ENCODE assay signal across 9 cellular contexts in the genomic region with DNA sequence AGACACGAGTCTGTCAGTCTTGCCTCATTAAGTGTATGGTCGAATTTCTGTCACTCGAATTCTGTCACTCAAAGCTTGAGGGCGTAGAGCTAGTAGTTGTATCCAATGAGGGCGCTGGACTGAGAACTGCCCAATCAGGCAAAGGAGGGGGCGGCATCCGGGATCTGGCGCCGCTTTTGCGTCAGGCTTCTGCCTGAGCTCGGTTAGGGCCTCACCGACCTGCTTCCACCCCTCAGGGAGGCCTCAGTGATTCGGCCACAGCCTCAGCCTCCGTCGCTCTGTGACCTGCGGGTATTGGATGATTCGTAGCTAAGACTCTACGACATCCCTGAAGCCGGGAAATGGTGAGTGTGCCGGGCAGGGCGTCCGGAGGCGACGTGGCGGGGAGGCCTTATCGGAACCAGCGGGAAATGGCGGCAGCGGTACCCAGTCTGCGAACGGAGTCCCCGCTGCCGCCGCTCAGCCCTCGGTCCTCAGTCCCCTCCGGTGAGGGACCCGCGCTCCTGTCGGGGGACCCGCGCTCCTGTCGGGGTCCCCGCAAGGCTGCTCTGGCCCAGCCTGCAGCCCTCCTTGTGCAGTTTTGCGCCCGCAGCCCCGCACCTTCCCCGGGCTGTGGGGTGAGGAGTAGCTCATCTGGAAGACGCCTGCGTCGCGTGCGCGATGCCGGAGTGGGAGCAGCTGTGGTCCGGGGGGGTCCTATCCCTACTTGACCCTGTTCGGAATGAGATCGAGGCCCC.
DNase-seq lines count a peak whose midpoint lies in the region; ATAC-seq, FAIRE-seq and TF ChIP-seq lines count a peak whose summit lies in the region.
"Had no signal": no experiment of that assay in that cellular context is flagged by ENCODE, and none has a peak within 500 bp of the region (broad histone marks: within the 10 kb centered on the region; RNA-seq: fewer than 3 reads in every experiment).

No MANE protein-coding gene starts in this region.

- no peak overlapping the region for H2BK120ac ChIP-seq in neuronal stem cell (ENCODE audit: low read depth, low read length)

- H4K8ac ChIP-seq in neuronal stem cell (ENCODE audit: low read depth, low read length) = peak overlapping the region; percentile 74

- no peak overlapping the region for H2AK5ac ChIP-seq in neuronal stem cell (ENCODE audit: low read depth, low read length)

- H2BK12ac ChIP-seq in neuronal stem cell (ENCODE audit: low read length) = no peak overlapping the region

- H2BK15ac ChIP-seq in neuronal stem cell (ENCODE audit: low read length) = no peak overlapping the region

- ATAC-seq in Right ventricle myocardium superior (ENCODE audit: poor library complexity) (peak; percentile 99), GM18909 (IDR thresholded peaks at IDR 0.05; ENCODE audit: poor library complexity, unreplicated experiment) (no peak)

- H3K9me3 Mint-ChIP-seq in activated naive CD8-positive, alpha-beta T cell treated with anti-CD3 and anti-CD28 coated beads for 36 hours = peaks cover 41% of the 10 kb centered on the region
- H3K9me3 Mint-ChIP-seq in Caco-2 (ENCODE audit: unreplicated experiment) = peaks cover 28% of the 10 kb centered on the region

- DNase-seq in D721Med (ENCODE audit: insufficient read length, low spot score) = peak; percentile 73
- DNase-seq in activated naive CD8-positive, alpha-beta T cell treated with anti-CD3 and anti-CD28 coated beads for 36 hours = peak; percentile 8
- DNase-seq in Right ventricle myocardium superior = peak; percentile 88
- DNase-seq in neuronal stem cell (ENCODE audit: low spot score) = peak; percentile 75
- DNase-seq in stimulated activated naive CD4-positive, alpha-beta T cell (lab: John Stamatoyannopoulos, UW) = no peak
- DNase-seq in Caco-2 = no peak
- no peak for DNase-seq in COLO829 (ENCODE audit: low spot score)

- peaks cover 3 to 44% of the 10 kb centered on the region in 2 donors for H3K36me3 ChIP-seq in neuronal stem cell (replicated peaks in 1 of 2; ENCODE audit: control insufficient read depth in 2 of 2, insufficient read depth in 2 of 2, low read length in 2 of 2)
- H3K36me3 ChIP-seq in Caco-2 (ENCODE audit: control insufficient read depth, insufficient read depth, low read length) = no peaks in the 10 kb centered on the region

- H3K4me1 Mint-ChIP-seq in activated naive CD8-positive, alpha-beta T cell treated with anti-CD3 and anti-CD28 coated beads for 36 hours = peaks cover 13% of the 10 kb centered on the region
- no peaks in the 10 kb centered on the region for H3K4me1 Mint-ChIP-seq in Caco-2 (ENCODE audit: low read depth, unreplicated experiment)

- H3K4me3 Mint-ChIP-seq in activated naive CD8-positive, alpha-beta T cell treated with anti-CD3 and anti-CD28 coated beads for 36 hours = peak overlapping the region; percentile 37
- no peak overlapping the region for H3K4me3 Mint-ChIP-seq in Caco-2 (ENCODE audit: unreplicated experiment)

- peak; percentile 76 for FAIRE-seq in D721Med (lab: Jason Lieb, UNC)

- WGBS in neuronal stem cell (ENCODE audit: extremely low coverage in 2 of 2, insufficient read length in 2 of 2, insufficient replicate concordance in 1 of 2), 2 donors = no CpG with 5 or more reads among the region's 57 CpGs

- peak overlapping the region; percentile 56 for H3K4me2 ChIP-seq in neuronal stem cell (ENCODE audit: insufficient read depth, low read length, poor library complexity, severe bottlenecking)

- H3K27ac Mint-ChIP-seq in activated naive CD8-positive, alpha-beta T cell treated with anti-CD3 and anti-CD28 coated beads for 36 hours = no peak overlapping the region
- no peak overlapping the region for H3K27ac Mint-ChIP-seq in Caco-2 (ENCODE audit: unreplicated experiment)
- H3K27ac Mint-ChIP-seq: activated naive CD4-positive, alpha-beta T cell treated with anti-CD3 and anti-CD28 coated beads, Interleukin-2, amount 50 U/mL, for 24 hours had no signal

- peak overlapping the region; percentile 54 to 84 for H3K4me3 ChIP-seq in neuronal stem cell (ENCODE audit: low read length in 2 of 2)
- H3K4me3 ChIP-seq in Caco-2 (ENCODE audit: low read depth, low read length) = no peak overlapping the region; the same call in 1 of the 2 replicates

- TF ChIP-seq CTCF in D721Med (IDR thresholded peaks at IDR 0.05; ENCODE audit: insufficient read depth, missing control alignments) = no peak
- no peak for TF ChIP-seq CTCF in Caco-2 (IDR thresholded peaks at IDR 0.05; ENCODE audit: insufficient read depth in 1 of 2, low read depth in 1 of 2, low read length in 1 of 2, severe bottlenecking in 1 of 2, unreplicated experiment in 1 of 2)

- peak overlapping the region; percentile 69 for H2AFZ ChIP-seq in neuronal stem cell (ENCODE audit: low read length)

- H3K9me3 ChIP-seq in neuronal stem cell (replicated peaks in 1 of 2; ENCODE audit: control insufficient read depth in 2 of 2, insufficient read depth in 1 of 2, low read depth in 1 of 2, low read length in 2 of 2) = peaks cover 2 to 75% of the 10 kb centered on the region in 2 donors
- peaks cover 5% of the 10 kb centered on the region; the same call in 1 of the 2 replicates for H3K9me3 ChIP-seq in Caco-2

- no peak overlapping the region for H3K4ac ChIP-seq in neuronal stem cell (ENCODE audit: low read length)

- no peak overlapping the region for H2BK5ac ChIP-seq in neuronal stem cell (ENCODE audit: low read length)

- peak overlapping the region; percentile 77 for H3K23ac ChIP-seq in neuronal stem cell (ENCODE audit: low read depth, low read length, poor library complexity)

- intact Hi-C loops in Right ventricle myocardium superior (cut with DNase I) = no loop called here
- intact Hi-C loops in Caco-2 (cut with micrococcal nuclease; ENCODE audit: unreplicated experiment) = no loop called here

- BruUV-seq in Caco-2 (replicated peaks; lab: Mats Ljungman, UMichigan) = no TSS peak

- peak overlapping the region; percentile 58 for H3K14ac ChIP-seq in neuronal stem cell (ENCODE audit: low read length)

- H3K27me3 ChIP-seq in neuronal stem cell (ENCODE audit: control insufficient read depth in 3 of 3, insufficient read depth in 3 of 3, low read depth in 1 of 3, low read length in 3 of 3) (no peaks in the 10 kb centered on the region), Caco-2 (replicated peaks; ENCODE audit: control insufficient read depth, insufficient read depth, low read length) (no peaks in the 10 kb centered on the region)

- H4K91ac ChIP-seq in neuronal stem cell (ENCODE audit: low read depth, low read length, poor library complexity) = no peak overlapping the region

- peaks cover 19% of the 10 kb centered on the region for H3K27me3 Mint-ChIP-seq in activated naive CD8-positive, alpha-beta T cell treated with anti-CD3 and anti-CD28 coated beads for 36 hours
- no peaks in the 10 kb centered on the region for H3K27me3 Mint-ChIP-seq in Caco-2 (ENCODE audit: insufficient read depth, unreplicated experiment)

- CTCF ChIA-PET in Caco-2 (lab: Charles Lee) = no interaction called here

- POLR2A ChIA-PET in Caco-2 (lab: Charles Lee) = no interaction called here

- H3K4me1 ChIP-seq in neuronal stem cell (ENCODE audit: control insufficient read depth in 2 of 2, insufficient read depth in 1 of 2, low read depth in 1 of 2, low read length in 2 of 2) (peaks cover 0 to 6% of the 10 kb centered on the region in 2 donors), Caco-2 (no peaks in the 10 kb centered on the region)

- H3K27ac ChIP-seq in neuronal stem cell (replicated peaks; ENCODE audit: low read length) = peak overlapping the region; percentile 74

- peak overlapping the region; percentile 96 for H3K18ac ChIP-seq in neuronal stem cell (ENCODE audit: low read length)

- H3K36me3 Mint-ChIP-seq in activated naive CD8-positive, alpha-beta T cell treated with anti-CD3 and anti-CD28 coated beads for 36 hours = peaks cover 48% of the 10 kb centered on the region
- H3K36me3 Mint-ChIP-seq in Caco-2 (ENCODE audit: insufficient read depth, unreplicated experiment) = no peaks in the 10 kb centered on the region

- peak overlapping the region; percentile 97 for H3K9ac ChIP-seq in neuronal stem cell (ENCODE audit: low read depth, low read length, poor library complexity)

- H3K79me1 ChIP-seq in neuronal stem cell (ENCODE audit: low read depth, low read length) = no peaks in the 10 kb centered on the region

Comparison
In these comparisons a context has a peak if more than half of its experiments do, and no peak if none do; other contexts are left out.
1. DNase-seq: peak in D721Med (single experiment), activated naive CD8-positive, alpha-beta T cell treated with anti-CD3 and anti-CD28 coated beads for 36 hours (single experiment), Right ventricle myocardium superior (single experiment) and neuronal stem cell (single experiment); none in stimulated activated naive CD4-positive, alpha-beta T cell (0 of 6), Caco-2 (0 of 2) and COLO829 (single experiment).